ENCODE assay signal across 9 cellular contexts in genomic region chr6:154229796-154230195, GRCh38.
DNase-seq lines count a peak whose midpoint lies in the region; ATAC-seq lines count a peak whose summit lies in the region.
"Had no signal": no experiment of that assay in that cellular context is flagged by ENCODE, and none has a peak within 500 bp of the region (broad histone marks: within the 10 kb centered on the region; RNA-seq: fewer than 3 reads in every experiment).

No MANE protein-coding gene starts in this region.

- ATAC-seq in GM19438 (IDR thresholded peaks at IDR 0.05; ENCODE audit: low read depth, unreplicated experiment) (peak; percentile 48), HG03175 (IDR thresholded peaks at IDR 0.05; ENCODE audit: unreplicated experiment) (peak; percentile 74)

- DNase-seq in activated T-cell treated with anti-CD3 and anti-CD28 coated beads for 4 hours (peak; percentile 46), epidermal melanocyte (ENCODE audit: insufficient read length, low spot score) (no peak), GM03348 (ENCODE audit: low spot score) (no peak), NCI-H128 (lab: John Stamatoyannopoulos, UW; ENCODE audit: unreplicated experiment) (no peak), NCI-H774 (lab: John Stamatoyannopoulos, UW) (no peak)
- peak; percentile 45 for DNase-seq in stimulated activated CD8-positive, alpha-beta memory T cell treated with anti-CD3 and anti-CD28 coated beads, Interleukin-4, amount 100 ng/mL, for 24 hours (ENCODE audit: low read depth)
- DNase-seq: IMR-90 had no signal

Comparison
In these comparisons a context has a peak if more than half of its experiments do, and no peak if none do; other contexts are left out.
1. DNase-seq: peak in activated T-cell treated with anti-CD3 and anti-CD28 coated beads for 4 hours (single experiment) and stimulated activated CD8-positive, alpha-beta memory T cell treated with anti-CD3 and anti-CD28 coated beads, Interleukin-4, amount 100 ng/mL, for 24 hours (single experiment); none in epidermal melanocyte (single experiment), GM03348 (single experiment), NCI-H128 (single experiment) and NCI-H774 (single experiment).